In the genomic region with DNA sequence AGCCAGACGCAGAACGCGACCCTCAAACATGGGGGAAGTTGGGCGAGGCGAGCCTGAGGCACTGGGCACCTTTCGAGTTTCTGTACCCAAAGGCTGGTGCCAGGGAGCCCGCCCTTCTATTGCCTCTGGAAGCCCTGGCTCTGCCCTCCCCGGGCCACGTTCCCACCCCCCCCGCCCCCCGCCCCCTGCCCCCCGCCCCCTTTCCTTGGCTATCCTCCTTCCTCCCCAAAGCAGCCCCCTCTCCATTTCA, we compare ENCODE assay signal across 9 cellular contexts. TPM values are rescaled to one million over a fixed set of nuclear protein-coding genes. Genes with fewer than 3 reads are reported as not detected.
A peak's percentile ranks its signal among the peaks of the same experiment; 100 is the strongest.
DNase-seq lines count a peak whose midpoint lies in the region; ATAC-seq and TF ChIP-seq lines count a peak whose summit lies in the region.
"Had no signal": no experiment of that assay in that cellular context is flagged by ENCODE, and none has a peak within 500 bp of the region (broad histone marks: within the 10 kb centered on the region; RNA-seq: fewer than 3 reads in every experiment).

No MANE protein-coding gene starts in this region.

- no peak for TF ChIP-seq POLR2A in ovary (IDR thresholded peaks at IDR 0.05)

- TF ChIP-seq EP300 in ovary (IDR thresholded peaks at IDR 0.05), result no peak

- POLR2A ChIA-PET in RWPE1 (lab: Yijun Ruan, JAX; ENCODE audit: low non-redundant PET), result no interaction called here

- H3K36me3 ChIP-seq in GM06990 (ENCODE audit: control insufficient read depth, insufficient read depth, low read length) (no peaks in the 10 kb centered on the region; the same call in 1 of the 2 replicates), esophagus (ENCODE audit: control insufficient read depth in 2 of 2, insufficient read depth in 2 of 2, low read length in 1 of 2) (no peaks in the 10 kb centered on the region), ovary (no peaks in the 10 kb centered on the region)

- CTCF ChIA-PET in RWPE1 (lab: Yijun Ruan, JAX), result interaction anchor here (0.6 to 0.9 kb wide), 3 partner anchors 10 to 173 kb away, joined by 3 to 4 read pairs (median 4); a partner anchor contains a TSS

- 0% methylated on average over 7 to 9 of the region's 12 CpGs for WGBS in esophagus, 2 donors
- 0 to 1% (median 0%) methylated on average over 11 to 12 of the region's 12 CpGs for whole genome bisulfite sequencing in ovary, 3 donors

- H3K4me3 ChIP-seq in GM06990 (replicated peaks; ENCODE audit: low read depth, low read length) (peak overlapping the region; percentile 96), esophagus (ENCODE audit: low read depth in 1 of 2, low read length in 2 of 2) (peak overlapping the region; percentile 61 to 95), ovary (peak overlapping the region; percentile 82)

- H3K27ac ChIP-seq in RWPE1 (peak overlapping the region; percentile 100), esophagus (ENCODE audit: low read depth in 2 of 2, low read length in 1 of 2) (peak overlapping the region; percentile 97 to 98), ovary (peak overlapping the region; percentile 94 to 95)

- H3K4me1 ChIP-seq in esophagus (ENCODE audit: control insufficient read depth in 2 of 2, insufficient read depth in 2 of 2, low read length in 1 of 2) (peaks cover 8 to 10% of the 10 kb centered on the region in 2 donors), ovary (ENCODE audit: insufficient read depth) (peaks cover 11% of the 10 kb centered on the region)

- ATAC-seq in GM18511 (IDR thresholded peaks at IDR 0.05; ENCODE audit: unreplicated experiment) (no peak), GM21526 (IDR thresholded peaks at IDR 0.05; ENCODE audit: low FRiP score, unreplicated experiment) (no peak)

- H3K9me3 ChIP-seq in esophagus (ENCODE audit: control insufficient read depth in 2 of 2, insufficient read depth in 1 of 2, low read depth in 1 of 2, low read length in 1 of 2) (no peaks in the 10 kb centered on the region), ovary (no peaks in the 10 kb centered on the region)

- DNase-seq in GM06990 (ENCODE audit: extremely low read depth, insufficient read length) (no peak), RWPE1 (ENCODE audit: low spot score) (no peak), ovary (no peak), GM13976 (ENCODE audit: low spot score) (no peak), NOMO-1 treated with DMSO at 0.1 percent for 48 hours (lab: John Stamatoyannopoulos, UW; ENCODE audit: unreplicated experiment) (no peak)

- H3K27me3 ChIP-seq in GM06990 (replicated peaks; ENCODE audit: control insufficient read depth, insufficient read depth, low read length) (no peaks in the 10 kb centered on the region), esophagus (ENCODE audit: control insufficient read depth in 1 of 2, insufficient read depth in 2 of 2, low read length in 2 of 2) (no peaks in the 10 kb centered on the region), ovary (no peaks in the 10 kb centered on the region)

- intact Hi-C loops in ovary (cut with DNase I), result loop anchor here in 3 of 4 donors (2.0 to 5.0 kb wide), 3 partner anchors 26 to 43 kb away; a partner anchor contains a TSS

- TF ChIP-seq CTCF in GM06990 (IDR thresholded peaks at IDR 0.05; ENCODE audit: insufficient read depth, low read length, poor library complexity, severe bottlenecking) (no peak), RWPE1 (conservative IDR thresholded peaks at IDR 0.05; ENCODE audit: low read depth) (no peak), ovary (IDR thresholded peaks at IDR 0.05) (no peak), GM13976 (IDR thresholded peaks at IDR 0.05; ENCODE audit: borderline replicate concordance, control extremely low read depth, extremely low read depth, insufficient read depth, missing control alignments) (no peak)

- in situ Hi-C loops in GM13976 (cut with MboI; ENCODE audit: low sequenced_read_pairs, unreplicated experiment), result no loop called here

RNA-seq across cellular contexts. Expression of a gene that starts 2.2 kb away (rescaled TPM):
- polyA plus RNA-seq in esophagus, result 10 to 100 TPM; 71.7 to 95.8 TPM
- total RNA-seq in ovary, result 10 to 100 TPM; 15.3 to 45.5 (median 33.1) TPM
- polyA plus RNA-seq in ovary, result 10 to 100 TPM in 1 of 2 donors, 1 to 10 TPM in 1; 3.6 to 18.2 TPM

RNA-seq across cellular contexts. Expression of a gene that starts 7.0 kb away (rescaled TPM):
- polyA plus RNA-seq in esophagus (under 1 TPM in 1 of 2 donors, not detected in 1; 0.22 TPM), ovary (not detected)
- not detected for total RNA-seq in ovary
- total RNA-seq: LHCN-M2 had no signal

RNA-seq across cellular contexts. Expression of a gene that starts 17.3 kb away (rescaled TPM):
- 10 to 100 TPM; 27.1 TPM for polyA plus RNA-seq in esophagus
- total RNA-seq in ovary, result 10 to 100 TPM; 11.1 to 30.0 (median 19.9) TPM
- polyA plus RNA-seq in ovary, result 10 to 100 TPM; 14.2 to 16.4 TPM

RNA-seq across cellular contexts. Expression of a gene that starts 25.9 kb away (rescaled TPM):
- polyA plus RNA-seq in esophagus, result 10 to 100 TPM in 1 of 2 donors, 1 to 10 TPM in 1; 8.9 to 74.3 TPM
- total RNA-seq in ovary, result 10 to 100 TPM; 12.2 to 29.9 (median 24.8) TPM
- polyA plus RNA-seq in ovary, result 10 to 100 TPM; 41.7 to 55.8 TPM

RNA-seq across cellular contexts. Expression of a gene that starts 29.9 kb away (rescaled TPM):
- polyA plus RNA-seq in esophagus (10 to 100 TPM; 28.8 to 38.8 TPM), ovary (100 to 1,000 TPM in 1 of 2 donors, 10 to 100 TPM in 1; 56.8 to 161 TPM)
- 100 to 1,000 TPM in 1 of 7 donors, 10 to 100 TPM in 6; 36.8 to 183 (median 80.0) TPM for total RNA-seq in ovary
